Comparison of ENCODE assay signal across 28 cellular contexts in genomic region chr16:6663668-6664067, GRCh38.
"Had no signal": no experiment of that assay in that cellular context is flagged by ENCODE, and none has a peak within 500 bp of the region (broad histone marks: within the 10 kb centered on the region; RNA-seq: fewer than 3 reads in every experiment).

No MANE protein-coding gene starts in this region.

- H3K27me3 Mint-ChIP-seq: naive thymus-derived CD4-positive, alpha-beta T cell; stimulated activated memory B cell treated with anti-CD40 and anti-IgM and Interleukin-4, amounts not matched to agents 10 μg/mL and 1 μg/mL and 100 μg/mL, for 72 hours; stimulated activated naive CD8-positive, alpha-beta T cell treated with anti-CD3 and anti-CD28 coated beads, Interleukin-15, amount 100 ng/mL, for 72 hours had no signal

- H3K9me3 Mint-ChIP-seq: natural killer cell; nephron progenitor cell; neural crest cell; stimulated activated naive CD8-positive, alpha-beta T cell treated with anti-CD3 and anti-CD28 coated beads, Interleukin-15, amount 100 ng/mL, for 72 hours; type B pancreatic cell had no signal

- H3K4me3 ChIP-seq: pancreas, prostate gland, right lobe of liver, sigmoid colon, suprapubic skin, testis, tibial artery, transverse colon, upper lobe of right lung, uterus had no signal

- H3K27ac Mint-ChIP-seq: naive thymus-derived CD4-positive, alpha-beta T cell; natural killer cell; nephron progenitor cell; stimulated activated memory B cell treated with anti-CD40 and anti-IgM and Interleukin-4, amounts not matched to agents 10 μg/mL and 1 μg/mL and 100 μg/mL, for 72 hours; stimulated activated naive CD8-positive, alpha-beta T cell treated with anti-CD3 and anti-CD28 coated beads, Interleukin-15, amount 100 ng/mL, for 72 hours; type B pancreatic cell had no signal

- H3K36me3 Mint-ChIP-seq: naive thymus-derived CD4-positive, alpha-beta T cell; natural killer cell; stimulated activated memory B cell treated with anti-CD40 and anti-IgM and Interleukin-4, amounts not matched to agents 10 μg/mL and 1 μg/mL and 100 μg/mL, for 72 hours; type B pancreatic cell had no signal

- H3K4me1 ChIP-seq: pancreas, prostate gland, right lobe of liver, sigmoid colon, suprapubic skin, testis, tibial artery, transverse colon, upper lobe of right lung, uterus had no signal

- H3K4me1 Mint-ChIP-seq: naive thymus-derived CD4-positive, alpha-beta T cell; natural killer cell; nephron progenitor cell; neural crest cell; stimulated activated memory B cell treated with anti-CD40 and anti-IgM and Interleukin-4, amounts not matched to agents 10 μg/mL and 1 μg/mL and 100 μg/mL, for 72 hours; stimulated activated naive CD8-positive, alpha-beta T cell treated with anti-CD3 and anti-CD28 coated beads, Interleukin-15, amount 100 ng/mL, for 72 hours had no signal

- ATAC-seq: naive thymus-derived CD4-positive, alpha-beta T cell; natural killer cell; pancreas; right cardiac atrium; right lobe of liver; stimulated activated memory B cell treated with anti-CD40 and anti-IgM and Interleukin-4, amounts not matched to agents 10 μg/mL and 1 μg/mL and 100 μg/mL, for 72 hours; stimulated activated naive CD8-positive, alpha-beta T cell treated with anti-CD3 and anti-CD28 coated beads, Interleukin-15, amount 100 ng/mL, for 72 hours; stimulated activated naive CD8-positive, alpha-beta T cell treated with anti-CD3 and anti-CD28 coated beads, Interleukin-15, Interleukin-2, amounts not matched to agents 100 U/mL and 50 U/mL, for 24 hours; upper lobe of right lung had no signal

- H3K4me3 Mint-ChIP-seq: naive thymus-derived CD4-positive, alpha-beta T cell; natural killer cell; nephron progenitor cell; neural crest cell; stimulated activated memory B cell treated with anti-CD40 and anti-IgM and Interleukin-4, amounts not matched to agents 10 μg/mL and 1 μg/mL and 100 μg/mL, for 72 hours; stimulated activated naive CD8-positive, alpha-beta T cell treated with anti-CD3 and anti-CD28 coated beads, Interleukin-15, amount 100 ng/mL, for 72 hours; type B pancreatic cell had no signal

- FAIRE-seq: pancreas, small intestine had no signal

- H3K27ac ChIP-seq: neutrophil, pancreas, prostate gland, right lobe of liver, sigmoid colon, suprapubic skin, testis, tibial artery, transverse colon, upper lobe of right lung, uterus had no signal

- H3K9me3 ChIP-seq: neutrophil, pancreas, prostate gland, right lobe of liver, sigmoid colon, suprapubic skin, testis, tibial artery, transverse colon, upper lobe of right lung, uterus had no signal

- H3K36me3 ChIP-seq: neutrophil, pancreas, prostate gland, right lobe of liver, sigmoid colon, suprapubic skin, tibial artery, transverse colon, upper lobe of right lung, uterus had no signal

- H3K27me3 ChIP-seq: neutrophil, right lobe of liver, suprapubic skin, testis, tibial artery, transverse colon, upper lobe of right lung, uterus had no signal

- DNase-seq: naive thymus-derived CD4-positive, alpha-beta T cell; natural killer cell; nephron progenitor cell; nucleus accumbens; pancreas; right cardiac atrium; right lobe of liver; sigmoid colon; small intestine; stimulated activated CD4-positive, alpha-beta T cell treated with anti-CD3 and anti-CD28 coated beads, Interleukin-15, amount 100 ng/mL, for 24 hours; stimulated activated CD4-positive, alpha-beta T cell treated with anti-CD3 and anti-CD28 coated beads, Interleukin-4, amount 100 ng/mL, for 1 hour; stimulated activated CD4-positive, alpha-beta T cell treated with anti-CD3 and anti-CD28 coated beads, Interleukin-4, amount 100 ng/mL, for 4 hours; stimulated activated CD8-positive, alpha-beta memory T cell treated with anti-CD3 and anti-CD28 coated beads, Interleukin-4, amount 100 ng/mL, for 48 hours; stimulated activated naive CD4-positive, alpha-beta T cell; stimulated activated naive CD8-positive, alpha-beta T cell treated with anti-CD3 and anti-CD28 coated beads, Interleukin-15, amount 100 ng/mL, for 72 hours; stimulated activated naive CD8-positive, alpha-beta T cell treated with anti-CD3 and anti-CD28 coated beads, Interleukin-15, Interleukin-2, amounts not matched to agents 100 U/mL and 50 U/mL, for 24 hours; substantia nigra; testis; tibial artery; transverse colon; upper lobe of right lung; uterus had no signal
